Comparison of ENCODE assay signal across 1 cellular context in genomic region chr5:157766441-157766840, GRCh38.
TF ChIP-seq lines count a peak whose summit lies in the region.

No MANE protein-coding gene starts in this region.

TF ChIP-seq in HepG2, 621 proteins besides CTCF, POLR2A, EP300 and RAD21:
- TF ChIP-seq MNT (IDR thresholded peaks at IDR 0.05): peak; percentile 57; the same call in 1 of the 2 replicates
- TF ChIP-seq PLSCR1 (CRISPR knock-in tag; IDR thresholded peaks at IDR 0.05; ENCODE audit: borderline replicate concordance): no peak
